In genomic region chr4:25159837-25160713, GRCh38 we compare ENCODE assay signal across 8 cellular contexts. TPM values are rescaled to one million over a fixed set of nuclear protein-coding genes. Genes with fewer than 3 reads are reported as not detected.
DNase-seq lines count a peak whose midpoint lies in the region; ATAC-seq and TF ChIP-seq lines count a peak whose summit lies in the region.

TSS of gene SEPSECS (minus strand) at chr4:25160449. CDS start at chr4:25160369, 80 bp downstream.

- H3K4me1 ChIP-seq in ascending aorta = peaks cover 3 to 15% of the 10 kb centered on the region in 2 donors
- no peaks in the 10 kb centered on the region for H3K4me1 ChIP-seq in right cardiac atrium (ENCODE audit: control insufficient read depth, insufficient read depth, low read length)
- H3K4me1 ChIP-seq in uterus = no peaks in the 10 kb centered on the region

- 1% methylated on average over 66 of the region's 66 CpGs for WGBS in right cardiac atrium

- peak within 1 kb of the TSS; percentile 95 to 97 for H3K27ac ChIP-seq in ascending aorta
- peak within 1 kb of the TSS; percentile 97 for H3K27ac ChIP-seq in right cardiac atrium (ENCODE audit: low read length)
- peak within 1 kb of the TSS; percentile 97 to 98 for H3K27ac ChIP-seq in uterus

- H3K27me3 ChIP-seq in ascending aorta = no peaks in the 10 kb centered on the region
- H3K27me3 ChIP-seq in right cardiac atrium (ENCODE audit: control insufficient read depth, insufficient read depth) = no peaks in the 10 kb centered on the region
- H3K27me3 ChIP-seq in uterus = no peaks in the 10 kb centered on the region

- TF ChIP-seq CTCF in ascending aorta (IDR thresholded peaks at IDR 0.05) (no peak), uterus (IDR thresholded peaks at IDR 0.05) (peak in 2 of 4 experiments; percentile 25 to 27)

- intact Hi-C loops in T-helper 2 cell treated with Interferon-gamma antibody and Interleukin-4, amounts not matched to agents 100 ng/mL and 5 ng/mL, for 36 hours (cut with micrococcal nuclease) = loop anchor here (1.0 to 5.0 kb wide), 9 partner anchors 15 to 1702 kb away; partner anchors contain the start of genes ANAPC4, DHX15, SEL1L3 and STIM2
- intact Hi-C loops in ascending aorta (cut with DNase I) = loop anchor here (1.0 to 10.0 kb wide), 7 partner anchors 13 to 755 kb away; partner anchors contain the start of genes ANAPC4, DHX15, SMIM20 and ZCCHC4
- intact Hi-C loops in right cardiac atrium (cut with DNase I) = no loop called here
- intact Hi-C loops in uterus (cut with DNase I; ENCODE audit: low total_unique reads) = no loop called here

- ATAC-seq in GM18499 (IDR thresholded peaks at IDR 0.05; ENCODE audit: insufficient read depth, unreplicated experiment) (peak; percentile 84), HG02943 (IDR thresholded peaks at IDR 0.05; ENCODE audit: low read depth, unreplicated experiment) (peak; percentile 87), right cardiac atrium (peak; percentile 94)

- peak within 1 kb of the TSS; percentile 76 to 86 for H3K4me3 ChIP-seq in ascending aorta
- peak within 1 kb of the TSS; percentile 98 for H3K4me3 ChIP-seq in right cardiac atrium (ENCODE audit: low read length)
- peak within 1 kb of the TSS; percentile 98 to 99 for H3K4me3 ChIP-seq in uterus

- peak; percentile 70 to 91 for TF ChIP-seq POLR2A in uterus (IDR thresholded peaks at IDR 0.05)

- DNase-seq in NCI-H187 treated with DMSO at 0.1 percent for 48 hours (lab: John Stamatoyannopoulos, UW) (peak; percentile 93), ascending aorta (ENCODE audit: low spot score in 2 of 2) (peak; percentile 90 to 98), right cardiac atrium (peak; percentile 98 to 99 (median 99)), pulmonary artery endothelial cell (ENCODE audit: low read depth, low spot score) (peak; percentile 91), uterus (peak; percentile 98)

- H3K9me3 ChIP-seq in ascending aorta (no peaks in the 10 kb centered on the region), right cardiac atrium (ENCODE audit: control insufficient read depth, low read length) (no peaks in the 10 kb centered on the region), uterus (no peaks in the 10 kb centered on the region)

- H3K36me3 ChIP-seq in ascending aorta (no peaks in the 10 kb centered on the region), uterus (no peaks in the 10 kb centered on the region)

RNA-seq across cellular contexts. Expression of gene SEPSECS, which starts in this region (rescaled TPM):
- total RNA-seq in T-helper 2 cell treated with Interferon-gamma antibody and Interleukin-4, amounts not matched to agents 100 ng/mL and 5 ng/mL, for 36 hours = 10.1 and 12.0 TPM in 2 replicates
- 5.2 TPM for total RNA-seq in ascending aorta
- total RNA-seq in right cardiac atrium = 1 to 10 TPM; 4.4 to 6.4 (median 4.7) TPM
- 2.1 TPM for polyA plus RNA-seq in right cardiac atrium
- total RNA-seq in pulmonary artery endothelial cell = 8.2 and 9.8 TPM in 2 replicates
- 10 to 100 TPM in 2 of 4 donors, 1 to 10 TPM in 2; 6.9 to 22.8 (median 10.4) TPM for total RNA-seq in uterus

Comparison
In these comparisons a context has a peak if more than half of its experiments do, and no peak if none do; other contexts are left out.
1. Peak in every context shown above with its lines: DNase-seq, ATAC-seq, H3K4me3 ChIP-seq and H3K27ac ChIP-seq.
2. intact Hi-C loops: an anchor here in T-helper 2 cell treated with Interferon-gamma antibody and Interleukin-4, amounts not matched to agents 100 ng/mL and 5 ng/mL, for 36 hours (1.0 to 5.0 kb wide) and ascending aorta (1.0 to 10.0 kb wide); none called in right cardiac atrium and uterus.